In the genomic region with DNA sequence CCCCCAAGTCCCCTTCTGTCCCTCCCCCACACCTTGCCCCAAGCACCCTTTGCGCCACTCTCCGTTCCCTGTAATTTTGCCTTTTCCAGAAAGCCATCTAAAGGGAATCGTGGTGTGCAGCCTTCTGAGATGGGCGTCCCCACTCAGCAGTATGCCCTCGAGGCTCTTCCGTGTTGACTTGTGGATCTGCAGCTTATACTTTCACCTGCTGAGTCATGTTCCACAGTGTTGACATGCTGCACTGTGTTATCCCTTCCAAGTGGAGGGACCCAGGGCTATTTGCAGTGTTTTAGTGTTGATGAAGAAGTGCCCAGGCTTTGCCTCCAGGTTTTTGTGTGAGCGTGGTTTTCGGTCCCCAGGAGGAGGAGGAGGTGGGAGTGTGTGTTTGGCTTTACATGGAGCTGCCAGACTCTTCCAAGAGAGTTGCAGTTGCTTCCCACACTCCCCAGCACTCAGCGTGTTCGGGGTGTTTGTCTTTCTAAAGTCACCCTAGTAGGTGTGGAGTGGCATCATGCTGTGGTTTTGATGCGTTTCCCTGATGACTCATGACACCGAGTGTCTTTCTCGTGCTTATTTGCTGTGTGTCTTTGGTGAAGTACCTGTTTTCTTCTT, we compare ENCODE assay signal across 8 cellular contexts. TPM values are rescaled to one million over a fixed set of nuclear protein-coding genes. Genes with fewer than 3 reads are reported as not detected.
DNase-seq lines count a peak whose midpoint lies in the region; ATAC-seq, FAIRE-seq and TF ChIP-seq lines count a peak whose summit lies in the region.

No MANE protein-coding gene starts in this region.

- no peak for TF ChIP-seq EP300 in ovary (IDR thresholded peaks at IDR 0.05)

- no peaks in the 10 kb centered on the region for H3K9me3 ChIP-seq in SJCRH30 (replicated peaks)
- no peaks in the 10 kb centered on the region for H3K9me3 ChIP-seq in astrocyte (ENCODE audit: insufficient read depth, low read depth, low read length)
- H3K9me3 ChIP-seq in ovary: no peaks in the 10 kb centered on the region

- peak overlapping the region; percentile 49 for H3K27ac Mint-ChIP-seq in astrocyte (ENCODE audit: unreplicated experiment)

- no peak for ATAC-seq in GM18867 (IDR thresholded peaks at IDR 0.05; ENCODE audit: unreplicated experiment)
- ATAC-seq in HG03196 (IDR thresholded peaks at IDR 0.05; ENCODE audit: unreplicated experiment): no peak

- H3K36me3 ChIP-seq in SJCRH30 (peaks cover 19% of the 10 kb centered on the region), astrocyte (ENCODE audit: insufficient read depth, low read length) (peaks cover 18% of the 10 kb centered on the region), ovary (no peaks in the 10 kb centered on the region)

- H3K4me3 ChIP-seq in SJCRH30 (no peak overlapping the region), astrocyte (ENCODE audit: insufficient read depth, low read depth, low read length) (no peak overlapping the region), ovary (no peak overlapping the region)

- peaks cover 16% of the 10 kb centered on the region for H3K36me3 Mint-ChIP-seq in astrocyte (ENCODE audit: low read depth, unreplicated experiment)

- no peaks in the 10 kb centered on the region for H3K27me3 Mint-ChIP-seq in astrocyte (ENCODE audit: low read depth, unreplicated experiment)

- FAIRE-seq in astrocyte (lab: Jason Lieb, UNC): no peak

- peaks cover 6% of the 10 kb centered on the region; the same call in 1 of the 2 replicates for H3K4me1 ChIP-seq in SJCRH30
- H3K4me1 ChIP-seq in astrocyte (ENCODE audit: insufficient read depth, low read length): peaks cover 11% of the 10 kb centered on the region
- no peaks in the 10 kb centered on the region for H3K4me1 ChIP-seq in ovary (ENCODE audit: insufficient read depth)

- peaks cover 10% of the 10 kb centered on the region for H3K4me1 Mint-ChIP-seq in astrocyte (ENCODE audit: low read depth, unreplicated experiment)

- H3K9me3 Mint-ChIP-seq in astrocyte (ENCODE audit: unreplicated experiment): no peaks in the 10 kb centered on the region

- no peak overlapping the region for H3K4me3 Mint-ChIP-seq in astrocyte (ENCODE audit: unreplicated experiment)

- peak overlapping the region; percentile 0 for H3K4me2 ChIP-seq in astrocyte (ENCODE audit: low read length)

- WGBS in ovary, 3 donors: 73 to 88% (median 74%) methylated on average over 13 of the region's 13 CpGs

- intact Hi-C loops in ovary (cut with DNase I): no loop called here

- H4K20me1 ChIP-seq in astrocyte (ENCODE audit: insufficient read depth, low read length): peaks cover 60% of the 10 kb centered on the region

- H3K79me2 ChIP-seq in astrocyte (ENCODE audit: insufficient read depth, low read length): peaks cover 34% of the 10 kb centered on the region

- H3K27me3 ChIP-seq in SJCRH30 (no peaks in the 10 kb centered on the region), astrocyte (ENCODE audit: insufficient read depth, low read length) (no peaks in the 10 kb centered on the region), ovary (no peaks in the 10 kb centered on the region)

- peak overlapping the region; percentile 6 for H3K9ac ChIP-seq in astrocyte (ENCODE audit: low read length)

- no peak overlapping the region for H3K27ac ChIP-seq in SJCRH30
- peak overlapping the region; percentile 1 for H3K27ac ChIP-seq in astrocyte (ENCODE audit: low read depth, low read length)
- H3K27ac ChIP-seq in ovary: no peak overlapping the region

- no peak for TF ChIP-seq CTCF in astrocyte (IDR thresholded peaks at IDR 0.05; ENCODE audit: insufficient read depth, low read depth, low read length)
- TF ChIP-seq CTCF in ovary (IDR thresholded peaks at IDR 0.05): no peak

- no peak overlapping the region for H2AFZ ChIP-seq in astrocyte (ENCODE audit: low read depth, low read length)

- no peak for TF ChIP-seq POLR2A in ovary (IDR thresholded peaks at IDR 0.05)

- peak; percentile 25 for DNase-seq in Daoy (ENCODE audit: low read depth)
- peak; percentile 54 to 74 for DNase-seq in SJCRH30
- DNase-seq in astrocyte (ENCODE audit: low read depth): peak; percentile 20
- peak; percentile 12 to 23 (median 15) for DNase-seq in stimulated activated CD4-positive, alpha-beta T cell treated with anti-CD3 and anti-CD28 coated beads, Interleukin-12 subunit alpha, Interleukin-12 subunit beta, amount 100 ng/mL, for 48 hours (ENCODE audit: low read depth in 2 of 3, low spot score in 1 of 3)
- no peak for DNase-seq in cerebellar nuclear complex (lab: John Stamatoyannopoulos, UW)
- DNase-seq in ovary: no peak

RNA-seq across cellular contexts. Expression of a gene that starts 32.1 kb away (rescaled TPM):
- total RNA-seq in Daoy (2014; rRNA removed; shearing (Covaris generic)): 75.4 and 121 TPM in 2 replicates
- 83.4 and 87.4 TPM in 2 replicates for total RNA-seq in SJCRH30 (2014; rRNA removed; shearing (Covaris generic))
- total RNA-seq in astrocyte (122 and 143 TPM in 2 replicates), ovary (10 to 100 TPM; 14.4 to 51.8 (median 44.1) TPM)
- 10 to 100 TPM; 22.3 to 44.9 TPM for polyA plus RNA-seq in ovary

RNA-seq across cellular contexts. Expression of a gene that starts 33.9 kb away (rescaled TPM):
- 5.8 and 10.8 TPM in 2 replicates for total RNA-seq in Daoy (2014; rRNA removed; shearing (Covaris generic))
- total RNA-seq in SJCRH30 (2014; rRNA removed; shearing (Covaris generic)): 9.5 and 12.6 TPM in 2 replicates
- total RNA-seq in astrocyte (15.7 and 18.0 TPM in 2 replicates), ovary (10 to 100 TPM in 5 of 7 donors, 1 to 10 TPM in 2; 7.4 to 21.0 (median 20.2) TPM)
- polyA plus RNA-seq in ovary: 10 to 100 TPM in 1 of 2 donors, 1 to 10 TPM in 1; 6.9 to 11.2 TPM

RNA-seq across cellular contexts. Expression of a gene that starts 34.1 kb away (rescaled TPM):
- 7.8 and 9.8 TPM in 2 replicates for total RNA-seq in Daoy (2014; rRNA removed; shearing (Covaris generic))
- 4.4 and 6.5 TPM in 2 replicates for total RNA-seq in SJCRH30 (2014; rRNA removed; shearing (Covaris generic))
- total RNA-seq in astrocyte (15.7 and 16.3 TPM in 2 replicates), ovary (10 to 100 TPM; 20.7 to 43.1 (median 30.5) TPM)
- polyA plus RNA-seq in ovary: 10 to 100 TPM in 1 of 2 donors, 1 to 10 TPM in 1; 8.8 to 20.3 TPM

RNA-seq across cellular contexts. Expression of a gene that starts 60.0 kb away (rescaled TPM):
- 8.9 and 17.5 TPM in 2 replicates for total RNA-seq in Daoy (2014; rRNA removed; shearing (Covaris generic))
- total RNA-seq in SJCRH30 (2014; rRNA removed; shearing (Covaris generic)): 24.7 and 34.7 TPM in 2 replicates
- total RNA-seq in astrocyte (85.5 and 92.4 TPM in 2 replicates), ovary (100 to 1,000 TPM in 1 of 7 donors, 10 to 100 TPM in 6; 50.3 to 117 (median 75.5) TPM)
- 10 to 100 TPM in 1 of 2 donors, 1 to 10 TPM in 1; 7.0 to 60.8 TPM for polyA plus RNA-seq in ovary

Comparison
In these comparisons a context has a peak if more than half of its experiments do, and no peak if none do; other contexts are left out.
1. DNase-seq: peak in Daoy (single experiment), SJCRH30 (2 of 2), astrocyte (single experiment) and stimulated activated CD4-positive, alpha-beta T cell treated with anti-CD3 and anti-CD28 coated beads, Interleukin-12 subunit alpha, Interleukin-12 subunit beta, amount 100 ng/mL, for 48 hours (3 of 3); none in cerebellar nuclear complex (0 of 2) and ovary (0 of 5).